25 cellular contexts compared by ENCODE assay signal in the genomic region with DNA sequence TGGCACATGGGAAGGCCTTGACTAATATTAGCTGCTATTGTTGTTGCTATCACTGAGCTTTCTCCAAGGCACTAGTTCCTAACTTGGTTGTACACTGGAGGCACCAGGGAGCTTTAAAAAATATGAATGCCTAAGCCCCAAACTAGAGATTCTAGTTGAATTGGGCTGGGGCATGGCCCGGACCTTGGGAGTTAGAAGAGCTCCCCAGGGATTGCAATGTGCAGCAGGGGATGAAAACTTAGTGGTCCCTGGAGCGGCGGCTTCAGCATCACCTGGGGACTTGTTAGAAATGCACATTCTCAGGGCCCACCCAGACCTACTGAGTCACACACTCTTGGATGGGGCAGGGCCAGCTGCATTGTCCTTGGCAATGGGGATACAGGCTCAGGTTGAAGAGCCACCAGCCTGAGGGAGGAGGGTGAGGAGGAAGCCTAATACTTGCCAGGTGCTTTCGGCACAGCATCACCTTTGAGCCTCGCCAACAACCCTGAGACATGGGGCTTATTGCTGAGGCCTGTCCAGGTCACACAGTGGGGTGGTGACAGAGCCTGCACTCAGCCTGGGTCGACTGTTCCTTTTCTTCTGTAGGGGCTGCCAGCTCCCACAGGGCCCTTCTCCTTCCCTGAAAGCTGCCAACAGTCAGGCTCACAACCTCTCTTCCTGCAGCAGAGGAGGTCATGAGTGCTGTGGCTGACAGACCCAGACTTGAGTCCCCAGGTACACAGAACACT.
"Had no signal": no experiment of that assay in that cellular context is flagged by ENCODE, and none has a peak within 500 bp of the region (broad histone marks: within the 10 kb centered on the region; RNA-seq: fewer than 3 reads in every experiment).

No MANE protein-coding gene starts in this region.

- H3K9ac ChIP-seq: neural progenitor cell had no signal

- H3K4me2 ChIP-seq: neural progenitor cell, smooth muscle cell had no signal

- H3K4me1 ChIP-seq: esophagus squamous epithelium, heart right ventricle, left lung, neural progenitor cell, prostate gland, right atrium auricular region, testis, tibial artery had no signal

- H3K36me3 ChIP-seq: esophagus squamous epithelium, heart right ventricle, left lung, neural progenitor cell, prostate gland, right atrium auricular region, tibial artery had no signal

- H3K27ac ChIP-seq: coronary artery, esophagus squamous epithelium, heart right ventricle, left lung, neural progenitor cell, prostate gland, right atrium auricular region, testis, tibial artery had no signal

- H2AFZ ChIP-seq: neural progenitor cell had no signal

- H3K9me3 ChIP-seq: esophagus squamous epithelium, heart right ventricle, left lung, prostate gland, right atrium auricular region, testis, tibial artery had no signal

- H3K27ac Mint-ChIP-seq: nephron, neural progenitor cell, type B pancreatic cell had no signal

- H3K36me3 Mint-ChIP-seq: naive thymus-derived CD4-positive, alpha-beta T cell; neural progenitor cell; stimulated activated effector memory CD8-positive, alpha-beta T cell treated with anti-CD3 and anti-CD28 coated beads, Interleukin-12 subunit alpha, Interleukin-12 subunit beta, amount 100 ng/mL, for 72 hours; type B pancreatic cell had no signal

- DNase-seq: dermis blood vessel endothelial cell; effector memory CD4-positive, alpha-beta T cell; erythroblast; esophagus squamous epithelium; foreskin melanocyte; glutamatergic neuron; heart right ventricle; hippocampal formation; left cardiac atrium; left lung; mesenchymal stem cell; midbrain; naive thymus-derived CD4-positive, alpha-beta T cell; stimulated activated CD4-positive, alpha-beta T cell treated with anti-CD3 and anti-CD28 coated beads, Interleukin-2, amount 100 ng/mL, for 24 hours; stimulated activated CD4-positive, alpha-beta T cell treated with anti-CD3 and anti-CD28 coated beads, Interleukin-4, amount 100 ng/mL, for 24 hours; testis; tibial artery had no signal

- H3K4me3 Mint-ChIP-seq: nephron; neural progenitor cell; stimulated activated effector memory CD8-positive, alpha-beta T cell treated with anti-CD3 and anti-CD28 coated beads, Interleukin-12 subunit alpha, Interleukin-12 subunit beta, amount 100 ng/mL, for 72 hours; type B pancreatic cell had no signal

- H3K4me3 ChIP-seq: coronary artery, esophagus squamous epithelium, heart right ventricle, left lung, neural progenitor cell, prostate gland, right atrium auricular region, smooth muscle cell, testis, tibial artery had no signal

- H3K9me3 Mint-ChIP-seq: naive thymus-derived CD4-positive, alpha-beta T cell; nephron; neural progenitor cell; stimulated activated effector memory CD8-positive, alpha-beta T cell treated with anti-CD3 and anti-CD28 coated beads, Interleukin-12 subunit alpha, Interleukin-12 subunit beta, amount 100 ng/mL, for 72 hours; type B pancreatic cell had no signal

- H3K4me1 Mint-ChIP-seq: nephron, neural progenitor cell had no signal

- H3K27me3 ChIP-seq: neural progenitor cell, right atrium auricular region, testis had no signal
